ENCODE assay signal across 29 cellular contexts in genomic region chr15:54528021-54528420, GRCh38.
"Had no signal": no experiment of that assay in that cellular context is flagged by ENCODE, and none has a peak within 500 bp of the region (broad histone marks: within the 10 kb centered on the region; RNA-seq: fewer than 3 reads in every experiment).

No MANE protein-coding gene starts in this region.

- H3K36me3 ChIP-seq: colonic mucosa, esophagus muscularis mucosa, esophagus squamous epithelium, gastrocnemius medialis, gastroesophageal sphincter, heart left ventricle, heart right ventricle had no signal

- H3K4me3 Mint-ChIP-seq: dendritic cell treated with granulocyte-macrophage colony-stimulating factor and Interleukin-4, amounts not matched to agents 40 ng/mL and 50 ng/mL, for 4 days; effector memory CD8-positive, alpha-beta T cell; endodermal cell had no signal

- H3K9me3 Mint-ChIP-seq: dendritic cell treated with granulocyte-macrophage colony-stimulating factor and Interleukin-4, amounts not matched to agents 40 ng/mL and 50 ng/mL, for 4 days; effector memory CD8-positive, alpha-beta T cell; endodermal cell had no signal

- H3K27me3 ChIP-seq: colonic mucosa, dorsolateral prefrontal cortex, esophagus muscularis mucosa, esophagus squamous epithelium, foreskin keratinocyte, gastrocnemius medialis, gastroesophageal sphincter, heart left ventricle had no signal

- H3K27me3 Mint-ChIP-seq: dendritic cell treated with granulocyte-macrophage colony-stimulating factor and Interleukin-4, amounts not matched to agents 40 ng/mL and 50 ng/mL, for 4 days had no signal

- FAIRE-seq: colon, endometrium, endothelial cell of umbilical vein, frontal cortex had no signal

- H3K27ac ChIP-seq: colonic mucosa, coronary artery, dorsolateral prefrontal cortex, epithelial cell of prostate, esophagus muscularis mucosa, esophagus squamous epithelium, foreskin keratinocyte, gastrocnemius medialis, gastroesophageal sphincter, heart left ventricle, heart right ventricle had no signal

- H3K9me3 ChIP-seq: colonic mucosa, esophagus muscularis mucosa, esophagus squamous epithelium, gastrocnemius medialis, gastroesophageal sphincter, heart left ventricle, heart right ventricle had no signal

- H3K4me1 ChIP-seq: colonic mucosa, esophagus muscularis mucosa, esophagus squamous epithelium, foreskin keratinocyte, gastrocnemius medialis, gastroesophageal sphincter, heart left ventricle, heart right ventricle had no signal

- DNase-seq: colonic mucosa; cortex of kidney; dermis blood vessel endothelial cell; dorsolateral prefrontal cortex; effector CD4-positive, alpha-beta T cell; effector CD8-positive, alpha-beta T cell; effector memory CD4-positive, alpha-beta T cell; effector memory CD8-positive, alpha-beta T cell; endodermal cell; erythroblast; esophagus squamous epithelium; foreskin fibroblast; foreskin keratinocyte; foreskin melanocyte; gastrocnemius medialis; glutamatergic neuron; head of caudate nucleus; heart left ventricle; heart right ventricle had no signal

- H3K27ac Mint-ChIP-seq: dendritic cell treated with granulocyte-macrophage colony-stimulating factor and Interleukin-4, amounts not matched to agents 40 ng/mL and 50 ng/mL, for 4 days; effector memory CD8-positive, alpha-beta T cell; endodermal cell had no signal

- ATAC-seq: effector memory CD8-positive, alpha-beta T cell; esophagus mucosa; foreskin keratinocyte; gastrocnemius medialis; gastroesophageal sphincter; heart left ventricle; heart right ventricle had no signal

- H3K4me3 ChIP-seq: colonic mucosa, coronary artery, dorsolateral prefrontal cortex, esophagus muscularis mucosa, esophagus squamous epithelium, gastrocnemius medialis, gastroesophageal sphincter, heart left ventricle, heart right ventricle had no signal
